Comparison of ENCODE assay signal across 13 cellular contexts in the genomic region with DNA sequence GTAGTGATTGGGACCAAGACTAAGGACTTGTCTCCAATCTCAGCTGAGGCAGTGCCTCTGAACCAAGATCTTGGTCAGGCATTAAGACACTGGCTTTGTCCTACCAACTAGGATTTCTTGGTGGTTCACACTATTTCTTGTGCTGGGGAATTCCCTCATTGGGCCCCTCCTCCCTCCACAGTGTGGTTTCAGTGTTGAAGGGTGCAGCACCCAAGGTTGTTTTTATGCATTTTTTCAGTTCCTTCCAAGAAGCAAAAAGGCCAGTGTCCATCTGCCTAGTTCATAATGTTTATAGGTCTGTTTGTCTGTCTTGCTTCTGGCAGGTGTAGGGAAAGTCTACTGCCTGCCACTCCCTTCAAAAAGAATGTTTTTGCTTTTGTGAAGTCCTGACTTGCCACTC. TPM values are rescaled to one million over a fixed set of nuclear protein-coding genes. Genes with fewer than 3 reads are reported as not detected.
DNase-seq lines count a peak whose midpoint lies in the region; ATAC-seq and TF ChIP-seq lines count a peak whose summit lies in the region.
"Had no signal": no experiment of that assay in that cellular context is flagged by ENCODE, and none has a peak within 500 bp of the region (broad histone marks: within the 10 kb centered on the region; RNA-seq: fewer than 3 reads in every experiment).

No MANE protein-coding gene starts in this region.

- no peak overlapping the region for H2BK12ac ChIP-seq in mesenchymal stem cell (ENCODE audit: low read length in 2 of 2)

- no peak overlapping the region for H2BK5ac ChIP-seq in mesenchymal stem cell (ENCODE audit: low read depth, low read length, poor library complexity, severe bottlenecking)

- peak overlapping the region; percentile 52 to 74 (median 69) for H3K27ac ChIP-seq in transverse colon
- H3K27ac ChIP-seq in mesenchymal stem cell (ENCODE audit: low read length, poor library complexity, severe bottlenecking): no peak overlapping the region
- H3K27ac ChIP-seq: C4-2B, pancreas had no signal

- H3K9me3 ChIP-seq in transverse colon: no peaks in the 10 kb centered on the region
- H3K9me3 ChIP-seq in mesenchymal stem cell (ENCODE audit: control insufficient read depth, low read length): no peaks in the 10 kb centered on the region
- H3K9me3 ChIP-seq: MG63, pancreas had no signal

- no peak overlapping the region for H3K9ac ChIP-seq in mesenchymal stem cell (ENCODE audit: low read length)

- H3K79me1 ChIP-seq in mesenchymal stem cell (replicated peaks; ENCODE audit: low read length, poor library complexity, severe bottlenecking): peaks cover 8% of the 10 kb centered on the region

- in situ Hi-C loops in transverse colon (cut with MboI; ENCODE audit: low pct_ligation_motif_present in 1 of 4, low pct_unique_long_range_greater_than_20kb in 1 of 4, low sequenced_read_pairs in 3 of 4): no loop called here

- H4K8ac ChIP-seq in mesenchymal stem cell (ENCODE audit: low read length): no peak overlapping the region

- H3K14ac ChIP-seq in mesenchymal stem cell (ENCODE audit: low read length in 2 of 2): no peak overlapping the region

- no peak overlapping the region for H4K91ac ChIP-seq in mesenchymal stem cell (ENCODE audit: low read length)

- H2AFZ ChIP-seq in mesenchymal stem cell (ENCODE audit: low read depth, low read length): no peak overlapping the region

- no peak overlapping the region for H3K18ac ChIP-seq in mesenchymal stem cell (ENCODE audit: low read depth in 1 of 2, low read length in 2 of 2)

- no peak overlapping the region for H3K4me2 ChIP-seq in mesenchymal stem cell (ENCODE audit: low read length, poor library complexity, severe bottlenecking)

- peak; percentile 79 for ATAC-seq in HG03066 (IDR thresholded peaks at IDR 0.05; ENCODE audit: low read depth, unreplicated experiment)
- ATAC-seq in omental fat pad (ENCODE audit: low FRiP score): no peak

- TF ChIP-seq EP300 in transverse colon (IDR thresholded peaks at IDR 0.05; ENCODE audit: low read depth): no peak

- H3K36me3 ChIP-seq in transverse colon (peaks cover 0 to 26% (median 11%) of the 10 kb centered on the region in 4 donors), mesenchymal stem cell (ENCODE audit: control insufficient read depth in 1 of 2, insufficient read depth in 2 of 2, low read depth in 1 of 2, low read length in 2 of 2) (peaks cover 55 to 63% of the 10 kb centered on the region in 2 experiments)

- no peak overlapping the region for H2BK120ac ChIP-seq in mesenchymal stem cell (ENCODE audit: low read depth, low read length)

- no peak overlapping the region for H3K4ac ChIP-seq in mesenchymal stem cell (ENCODE audit: low read depth in 1 of 2, low read length in 2 of 2)

- no peak overlapping the region for H2BK15ac ChIP-seq in mesenchymal stem cell (ENCODE audit: low read depth, poor library complexity, severe bottlenecking)

- TF ChIP-seq CTCF in transverse colon (IDR thresholded peaks at IDR 0.05): no peak
- TF ChIP-seq CTCF in omental fat pad (IDR thresholded peaks at IDR 0.05): no peak

- no peak overlapping the region for H2AK5ac ChIP-seq in mesenchymal stem cell (ENCODE audit: low read length, severe bottlenecking)

- no peaks in the 10 kb centered on the region for H3K27me3 ChIP-seq in transverse colon
- H3K27me3 ChIP-seq in mesenchymal stem cell (ENCODE audit: control insufficient read depth in 1 of 2, insufficient read depth in 1 of 2, low read length in 2 of 2): no peaks in the 10 kb centered on the region
- H3K27me3 ChIP-seq: MG63, pancreas had no signal

- DNase-seq in stimulated activated naive CD4-positive, alpha-beta T cell treated with Interleukin-2 at 50 U/mL for 16 hours (lab: John Stamatoyannopoulos, UW): peak; percentile 11
- DNase-seq in stimulated activated naive CD4-positive, alpha-beta T cell (lab: John Stamatoyannopoulos, UW): no peak
- DNase-seq in activated naive CD4-positive, alpha-beta T cell treated with anti-CD3 and anti-CD28 coated beads, Interleukin-2, amount 50 U/mL, for 16 hours: peak; percentile 30
- no peak for DNase-seq in transverse colon
- no peak for DNase-seq in omental fat pad (ENCODE audit: low spot score)
- DNase-seq in mesenchymal stem cell: no peak
- DNase-seq in hippocampal formation (lab: John Stamatoyannopoulos, UW): no peak
- DNase-seq: foreskin melanocyte, MG63, pancreas had no signal

- no peak for TF ChIP-seq POLR2A in transverse colon (IDR thresholded peaks at IDR 0.05)

- no peak overlapping the region for H3K4me3 ChIP-seq in transverse colon
- no peak overlapping the region for H3K4me3 ChIP-seq in mesenchymal stem cell (ENCODE audit: insufficient read depth in 1 of 2, low read depth in 1 of 2, low read length in 2 of 2)
- H3K4me3 ChIP-seq: MG63, pancreas had no signal

- intact Hi-C loops in transverse colon (cut with DNase I; ENCODE audit: low total_unique reads): no loop called here

- H3K4me1 ChIP-seq in transverse colon (peaks cover 0 to 33% (median 19%) of the 10 kb centered on the region in 4 donors), mesenchymal stem cell (ENCODE audit: control insufficient read depth, insufficient read depth, low read depth, low read length) (peaks cover 12% of the 10 kb centered on the region)
- H3K4me1 ChIP-seq: pancreas had no signal

- no peak overlapping the region for H3K23ac ChIP-seq in mesenchymal stem cell (ENCODE audit: low read length in 2 of 2)

RNA-seq across cellular contexts. Expression of a gene that starts 10.6 kb away (rescaled TPM):
- total RNA-seq in transverse colon (100 to 1,000 TPM in 3 of 4 donors, 10 to 100 TPM in 1; 57.6 to 161 (median 116) TPM), omental fat pad (1 to 10 TPM in 2 of 4 donors, not detected in 2; 1.2 to 2.0 TPM)
- 0.37 TPM for polyA plus RNA-seq in mesenchymal stem cell (2013, experiment 1 of 2)
- polyA plus RNA-seq in mesenchymal stem cell (2013, experiment 2 of 2): 0.33 TPM

RNA-seq across cellular contexts. Expression of a gene that starts 30.5 kb away (rescaled TPM):
- total RNA-seq in transverse colon (10 to 100 TPM in 2 of 4 donors, 1 to 10 TPM in 1, under 1 TPM in 1; 0.40 to 15.0 (median 11.6) TPM), omental fat pad (1 to 10 TPM in 1 of 4 donors, under 1 TPM in 2, not detected in 1; 0.19 to 1.3 (median 0.84) TPM)
- 0.26 TPM for polyA plus RNA-seq in mesenchymal stem cell (2013, experiment 1 of 2)
- 0.22 TPM for polyA plus RNA-seq in mesenchymal stem cell (2013, experiment 2 of 2)
- total RNA-seq: SK-MEL-5 had no signal

Comparison
In these comparisons a context has a peak if more than half of its experiments do, and no peak if none do; other contexts are left out.
1. DNase-seq: peak in stimulated activated naive CD4-positive, alpha-beta T cell treated with Interleukin-2 at 50 U/mL for 16 hours (single experiment) and activated naive CD4-positive, alpha-beta T cell treated with anti-CD3 and anti-CD28 coated beads, Interleukin-2, amount 50 U/mL, for 16 hours (single experiment); none in stimulated activated naive CD4-positive, alpha-beta T cell (0 of 6), transverse colon (single experiment), omental fat pad (single experiment), mesenchymal stem cell (single experiment) and hippocampal formation (0 of 2).
2. RNA of a gene that starts 10.6 kb away (total RNA-seq): 57.6 to 161 TPM in transverse colon; 1.2 to 2.0 TPM in omental fat pad; every median in the first group is over 10 times any median in the second.